ENCODE assay signal across 8 cellular contexts in the genomic region with DNA sequence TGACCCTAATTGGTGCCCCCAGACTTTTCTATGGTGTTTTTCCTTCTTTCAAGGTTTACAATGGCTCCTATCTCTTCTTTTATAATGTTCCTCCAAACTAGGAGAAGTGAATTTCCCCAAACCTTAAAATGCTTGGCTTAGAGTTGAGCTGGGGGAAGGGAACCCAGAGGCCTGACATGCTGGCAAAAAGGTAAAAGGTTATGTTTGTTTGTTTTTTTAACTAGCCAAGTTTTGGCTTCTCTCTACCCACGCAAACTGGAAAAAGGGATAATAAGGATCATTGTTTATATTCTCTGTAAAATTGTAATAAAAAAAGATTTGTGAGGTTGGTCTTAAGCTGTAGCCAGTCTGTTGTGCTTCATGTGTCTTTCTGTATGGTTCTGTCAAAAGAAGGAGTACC.
"Had no signal": no experiment of that assay in that cellular context is flagged by ENCODE, and none has a peak within 500 bp of the region (broad histone marks: within the 10 kb centered on the region; RNA-seq: fewer than 3 reads in every experiment).

No MANE protein-coding gene starts in this region.

- H3K4me3 Mint-ChIP-seq: HFFc6 had no signal

- H3K9me3 ChIP-seq: HAP-1 had no signal

- H3K9me3 Mint-ChIP-seq: HFFc6 had no signal

- H3K4me3 ChIP-seq: GM23248, HAP-1 had no signal

- DNase-seq: GM23248, GOT3, H7, HFFc6, IMR-90 had no signal

- H3K27ac Mint-ChIP-seq: HFFc6 had no signal

- ATAC-seq: HCT116 had no signal

- H3K9ac ChIP-seq: GM23248 had no signal

- H3K27ac ChIP-seq: GM23248, HL-60 had no signal

- H3K36me3 ChIP-seq: HAP-1 had no signal

- H2AFZ ChIP-seq: GM23248 had no signal
